ENCODE assay signal across 8 cellular contexts in the genomic region with DNA sequence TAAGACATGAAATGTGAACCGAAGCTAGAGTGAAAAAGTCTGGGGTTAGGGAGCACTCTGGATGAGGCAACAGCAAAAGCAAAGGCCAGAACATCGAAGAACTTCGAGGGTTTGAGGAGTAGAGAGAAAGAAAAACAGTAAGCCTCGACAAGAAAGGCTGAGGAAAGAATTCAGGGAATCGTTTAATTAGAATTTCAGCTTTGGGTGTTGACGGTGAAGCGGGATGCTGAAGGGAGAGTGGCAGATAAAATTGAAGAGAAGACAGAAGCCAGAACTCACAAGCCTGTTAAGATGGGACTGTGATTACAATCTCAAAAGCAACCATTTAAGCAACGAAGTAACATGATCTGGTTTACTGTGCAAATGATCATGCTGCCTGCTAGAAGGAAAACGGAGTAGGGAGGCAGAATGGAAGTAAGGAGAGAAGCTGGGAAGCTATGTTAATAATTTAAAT. TPM values are rescaled to one million over a fixed set of nuclear protein-coding genes. Genes with fewer than 3 reads are reported as not detected.
DNase-seq lines count a peak whose midpoint lies in the region; ATAC-seq and TF ChIP-seq lines count a peak whose summit lies in the region.

No MANE protein-coding gene starts in this region.

- H3K27me3 ChIP-seq in iPS-18a (ENCODE audit: control insufficient read depth, insufficient read depth, low read length) (no peaks in the 10 kb centered on the region), subcutaneous abdominal adipose tissue (ENCODE audit: control insufficient read depth in 5 of 5, insufficient read depth in 4 of 5, low read length in 5 of 5) (no peaks in the 10 kb centered on the region)

- peaks cover 5% of the 10 kb centered on the region for H3K36me3 Mint-ChIP-seq in activated CD4-positive, alpha-beta T cell treated with anti-CD3 and anti-CD28 coated beads, Interleukin-2, amount 10 ng/mL, durations not matched to agents 7 days and 5 days (ENCODE audit: low read depth)

- H3K4me3 ChIP-seq in iPS-18a (ENCODE audit: low read length) (peak overlapping the region; percentile 92), subcutaneous abdominal adipose tissue (ENCODE audit: low read depth in 1 of 5, low read length in 5 of 5) (peak overlapping the region; percentile 1 to 96 (median 88))

- peaks cover 6% of the 10 kb centered on the region for H3K9me3 Mint-ChIP-seq in activated CD4-positive, alpha-beta T cell treated with anti-CD3 and anti-CD28 coated beads, Interleukin-2, amount 10 ng/mL, durations not matched to agents 7 days and 5 days

- CTCF ChIA-PET in activated CD4-positive, alpha-beta T cell treated with anti-CD3 and anti-CD28 coated beads, Interleukin-2, amount 10 ng/mL, durations not matched to agents 7 days and 5 days (lab: Charles Lee): interaction anchor here (1.0 to 2.8 kb wide), 2 partner anchors 21 to 31 kb away, joined by 4 to 10 read pairs; no protein-coding TSS in a partner anchor

- H3K4me3 Mint-ChIP-seq in activated CD4-positive, alpha-beta T cell treated with anti-CD3 and anti-CD28 coated beads, Interleukin-2, amount 10 ng/mL, durations not matched to agents 7 days and 5 days: peak overlapping the region; percentile 52

- no peak for TF ChIP-seq CTCF in VCaP (conservative IDR thresholded peaks at IDR 0.05)

- H3K9ac ChIP-seq in iPS-18a (ENCODE audit: low read length) (peak overlapping the region; percentile 80), subcutaneous abdominal adipose tissue (ENCODE audit: low read length in 5 of 5) (peak overlapping the region; percentile 21 to 92 (median 88))

- H3K27ac Mint-ChIP-seq in activated CD4-positive, alpha-beta T cell treated with anti-CD3 and anti-CD28 coated beads, Interleukin-2, amount 10 ng/mL, durations not matched to agents 7 days and 5 days: no peak overlapping the region

- DNase-seq in activated CD4-positive, alpha-beta T cell treated with anti-CD3 and anti-CD28 coated beads, Interleukin-2, amount 10 ng/mL, durations not matched to agents 7 days and 5 days: no peak
- DNase-seq in activated CD4-positive, alpha-beta T cell treated with anti-CD3 and anti-CD28 coated beads for 4 hours: no peak
- DNase-seq in activated gamma-delta T cell treated with Interleukin-2 at 50 U/mL for 16 hours: no peak
- no peak for DNase-seq in NCI-H2196 treated with DMSO at 0.1 percent for 48 hours (lab: John Stamatoyannopoulos, UW; ENCODE audit: unreplicated experiment)

- H3K27ac ChIP-seq in VCaP (peak overlapping the region; percentile 92), iPS-18a (ENCODE audit: low read length) (peak overlapping the region; percentile 74), subcutaneous abdominal adipose tissue (ENCODE audit: low read depth, low read length) (peak overlapping the region; percentile 100)

- H3K4me1 ChIP-seq in iPS-18a (ENCODE audit: control insufficient read depth, low read depth, low read length) (peaks cover 44% of the 10 kb centered on the region), subcutaneous abdominal adipose tissue (ENCODE audit: control insufficient read depth in 5 of 5, insufficient read depth in 5 of 5, low read length in 5 of 5) (peaks cover 0 to 35% (median 25%) of the 10 kb centered on the region in 5 donors)

- POLR2A ChIA-PET in activated CD4-positive, alpha-beta T cell treated with anti-CD3 and anti-CD28 coated beads, Interleukin-2, amount 10 ng/mL, durations not matched to agents 7 days and 5 days (lab: Charles Lee): no interaction called here

- H3K4me1 Mint-ChIP-seq in activated CD4-positive, alpha-beta T cell treated with anti-CD3 and anti-CD28 coated beads, Interleukin-2, amount 10 ng/mL, durations not matched to agents 7 days and 5 days: peaks cover 49% of the 10 kb centered on the region

- H3K9me3 ChIP-seq in iPS-18a (ENCODE audit: control insufficient read depth, low read depth, low read length) (no peaks in the 10 kb centered on the region), subcutaneous abdominal adipose tissue (ENCODE audit: control insufficient read depth in 5 of 5, low read length in 5 of 5) (no peaks in the 10 kb centered on the region)

- no peaks in the 10 kb centered on the region for H3K36me3 ChIP-seq in iPS-18a (ENCODE audit: control insufficient read depth, low read depth, low read length)
- no peaks in the 10 kb centered on the region for H3K36me3 ChIP-seq in subcutaneous abdominal adipose tissue (ENCODE audit: control insufficient read depth in 5 of 5, insufficient read depth in 5 of 5, low read length in 5 of 5)

- H3K27me3 Mint-ChIP-seq in activated CD4-positive, alpha-beta T cell treated with anti-CD3 and anti-CD28 coated beads, Interleukin-2, amount 10 ng/mL, durations not matched to agents 7 days and 5 days: no peaks in the 10 kb centered on the region

- no peak for ATAC-seq in HG02610 (IDR thresholded peaks at IDR 0.05; ENCODE audit: unreplicated experiment)

RNA-seq across cellular contexts. Expression of a gene that starts 2.1 kb away (rescaled TPM):
- total RNA-seq in activated CD4-positive, alpha-beta T cell treated with anti-CD3 and anti-CD28 coated beads, Interleukin-2, amount 10 ng/mL, durations not matched to agents 7 days and 5 days: 10 to 100 TPM; 14.1 to 17.2 TPM

RNA-seq across cellular contexts. Expression of a gene that starts 28.7 kb away (rescaled TPM):
- total RNA-seq in activated CD4-positive, alpha-beta T cell treated with anti-CD3 and anti-CD28 coated beads, Interleukin-2, amount 10 ng/mL, durations not matched to agents 7 days and 5 days: 1,000 to 10,000 TPM; 2,713 to 2,904 TPM
